Comparison of ENCODE assay signal across 6 cellular contexts in the genomic region with DNA sequence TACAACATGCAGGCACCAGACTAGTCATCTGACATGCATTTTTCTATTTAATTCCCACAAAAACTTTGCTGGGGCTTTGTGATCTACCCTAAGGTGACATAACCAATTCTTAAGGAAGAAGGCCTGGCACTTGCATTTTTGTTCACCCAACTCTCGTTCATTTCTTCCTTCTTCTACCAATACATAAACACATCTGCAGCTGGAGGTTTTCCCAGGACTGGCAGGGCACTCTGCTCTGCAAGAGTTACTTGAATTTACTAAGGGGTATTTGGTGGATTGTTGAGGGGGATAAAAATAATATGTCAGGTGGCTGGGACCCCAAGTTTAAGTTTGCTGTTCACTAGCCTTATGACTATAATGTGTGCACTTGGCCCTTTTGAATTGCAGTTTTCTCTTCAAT.
"Had no signal": no experiment of that assay in that cellular context is flagged by ENCODE, and none has a peak within 500 bp of the region (broad histone marks: within the 10 kb centered on the region; RNA-seq: fewer than 3 reads in every experiment).

No MANE protein-coding gene starts in this region.

- H3K36me3 ChIP-seq: HAP-1 had no signal

- DNase-seq: GOT3, H7, HFFc6, KBM-7 had no signal

- H3K4me1 ChIP-seq: HAP-1 had no signal

- H3K9me3 ChIP-seq: HAP-1 had no signal

- ATAC-seq: HCT116 had no signal

- H3K4me3 ChIP-seq: HAP-1 had no signal
